In the genomic region with DNA sequence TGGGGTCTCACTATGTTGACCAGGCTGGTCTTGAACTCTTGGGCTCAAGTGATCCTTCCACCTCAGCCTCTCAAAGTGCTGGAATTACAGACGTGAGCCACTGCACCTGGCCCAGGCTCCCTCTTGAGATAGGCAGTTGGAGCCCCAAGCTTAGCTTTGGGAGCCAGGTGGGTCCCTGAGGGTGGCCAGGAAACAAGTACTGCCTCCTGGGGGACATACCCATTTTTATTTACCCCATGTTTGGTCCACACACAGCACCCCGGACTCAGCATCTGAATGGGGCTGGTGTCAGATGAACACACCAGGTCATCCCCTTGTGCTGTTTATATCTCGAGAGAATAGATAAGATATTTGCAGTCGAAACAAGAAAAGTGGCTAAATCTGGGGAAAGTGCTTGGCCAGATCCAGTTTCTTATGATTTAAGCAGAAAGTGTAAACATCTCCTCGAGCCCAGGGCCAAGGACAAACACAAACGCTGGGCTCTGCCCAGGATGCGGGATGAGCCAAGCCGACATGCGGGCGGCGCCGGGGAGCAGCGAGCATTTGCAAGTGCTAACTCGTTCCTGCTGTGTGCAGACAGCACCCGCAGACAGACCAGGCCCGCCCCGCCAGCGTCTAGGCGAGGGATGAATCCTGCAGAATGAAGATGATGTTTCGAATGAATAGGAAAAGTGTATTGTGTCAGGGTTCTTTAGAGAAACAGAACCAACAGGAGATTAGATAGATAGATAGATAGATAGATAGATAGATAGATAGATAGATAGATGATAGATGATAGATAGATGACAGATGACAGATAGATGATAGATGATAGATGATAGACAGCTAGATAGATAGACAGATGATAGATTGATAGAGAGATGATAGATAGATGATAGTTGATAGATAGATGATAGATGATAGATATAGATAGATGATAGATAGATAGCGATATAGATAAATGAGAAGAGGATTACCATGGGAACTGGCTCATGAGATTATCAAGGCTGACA, we compare ENCODE assay signal across 15 cellular contexts. TPM values are rescaled to one million over a fixed set of nuclear protein-coding genes. Genes with fewer than 3 reads are reported as not detected.
DNase-seq lines count a peak whose midpoint lies in the region; TF ChIP-seq lines count a peak whose summit lies in the region.
"Had no signal": no experiment of that assay in that cellular context is flagged by ENCODE, and none has a peak within 500 bp of the region (broad histone marks: within the 10 kb centered on the region; RNA-seq: fewer than 3 reads in every experiment).

No MANE protein-coding gene starts in this region.

- peak overlapping the region; percentile 35 for H2BK120ac ChIP-seq in mesendoderm (ENCODE audit: low read depth, low read length)

- no peak overlapping the region for H4K5ac ChIP-seq in mesendoderm (ENCODE audit: low read length)

- no peak overlapping the region for H2BK15ac ChIP-seq in mesendoderm (replicated peaks; ENCODE audit: low read depth)

- H3K56ac ChIP-seq in mesendoderm (ENCODE audit: low read length): no peak overlapping the region

- H3K9ac ChIP-seq in mesendoderm (ENCODE audit: low read length): no peak overlapping the region

- H3K4me3 ChIP-seq in BE2C (ENCODE audit: low read depth, low read length) (no peak overlapping the region), choroid plexus epithelial cell (ENCODE audit: low read depth, low read length) (no peak overlapping the region), mesendoderm (ENCODE audit: low read length) (no peak overlapping the region)
- H3K4me3 ChIP-seq: MG63, right atrium auricular region had no signal

- H2BK5ac ChIP-seq in mesendoderm (ENCODE audit: low read length): no peak overlapping the region

- H2AK5ac ChIP-seq in mesendoderm (ENCODE audit: low read length): no peak overlapping the region

- peak overlapping the region; percentile 37 for H3K27ac ChIP-seq in mesendoderm (ENCODE audit: low read depth, low read length)
- H3K27ac ChIP-seq: right atrium auricular region had no signal

- no peaks in the 10 kb centered on the region for H3K36me3 ChIP-seq in BE2C
- H3K36me3 ChIP-seq in mesendoderm (ENCODE audit: control insufficient read depth, insufficient read depth, low read length): no peaks in the 10 kb centered on the region
- H3K36me3 ChIP-seq: MG63, right atrium auricular region had no signal

- no peak overlapping the region for H3K4me2 ChIP-seq in mesendoderm (ENCODE audit: low read length)

- WGBS in mesendoderm (ENCODE audit: extremely low coverage, insufficient coverage, low lambda C conversion rate): 100% methylated on average over 1 of the region's 21 CpGs

- H3K27me3 ChIP-seq in BE2C (no peaks in the 10 kb centered on the region), mesendoderm (ENCODE audit: insufficient read depth, low read length, poor library complexity) (no peaks in the 10 kb centered on the region)
- H3K27me3 ChIP-seq: MG63, right atrium auricular region had no signal

- no peak overlapping the region for H3K4ac ChIP-seq in mesendoderm (ENCODE audit: low read depth, low read length)

- no peaks in the 10 kb centered on the region for H3K79me2 ChIP-seq in mesendoderm (ENCODE audit: control insufficient read depth, insufficient read depth, low read length)

- H4K8ac ChIP-seq in mesendoderm (ENCODE audit: low read depth, low read length): no peak overlapping the region

- H3K23ac ChIP-seq in mesendoderm (ENCODE audit: low read length): no peak overlapping the region

- no peaks in the 10 kb centered on the region for H3K79me1 ChIP-seq in mesendoderm (ENCODE audit: low read length)

- H3K4me1 ChIP-seq in BE2C (no peaks in the 10 kb centered on the region), mesendoderm (ENCODE audit: control insufficient read depth, low read depth, low read length) (no peaks in the 10 kb centered on the region)
- H3K4me1 ChIP-seq: right atrium auricular region had no signal

- peak overlapping the region; percentile 31 for H3K18ac ChIP-seq in mesendoderm (ENCODE audit: low read length)

- H3K9me3 ChIP-seq in BE2C: no peaks in the 10 kb centered on the region
- H3K9me3 ChIP-seq: MG63, right atrium auricular region had no signal

- DNase-seq in BE2C: peak; percentile 26
- DNase-seq in NCI-H2227 (lab: John Stamatoyannopoulos, UW; ENCODE audit: unreplicated experiment): peak; percentile 29
- peak; percentile 8 for DNase-seq in choroid plexus epithelial cell (ENCODE audit: low read depth)
- DNase-seq in mesendoderm: peak; percentile 81
- DNase-seq in DMS53 treated with DMSO at 0.1 percent for 48 hours (lab: John Stamatoyannopoulos, UW; ENCODE audit: unreplicated experiment): no peak
- no peak for DNase-seq in COR-L47 (lab: John Stamatoyannopoulos, UW)
- DNase-seq in OCI-M2 (lab: John Stamatoyannopoulos, UW; ENCODE audit: unreplicated experiment): no peak
- DNase-seq in NCI-H345 (lab: John Stamatoyannopoulos, UW): no peak
- DNase-seq: activated CD4-positive, alpha-beta memory T cell treated with anti-CD3 and anti-CD28 coated beads for 36 hours; Calu3; MG63; NCI-H2029 treated with DMSO at 0.1 percent for 48 hours; NCI-H82 had no signal

- TF ChIP-seq CTCF in BE2C (IDR thresholded peaks at IDR 0.05; ENCODE audit: low read depth, low read length) (no peak), choroid plexus epithelial cell (conservative IDR thresholded peaks at IDR 0.05; ENCODE audit: low read depth, low read length) (no peak)

RNA-seq across cellular contexts. Expression of gene OCM2, which starts 44.3 kb away (rescaled TPM):
- not detected for polyA plus RNA-seq in BE2C (2012; ENCODE audit: insufficient read depth, insufficient read length, low read depth)
- polyA plus RNA-seq in mesendoderm (2013, experiment 1 of 2): not detected
- polyA plus RNA-seq in mesendoderm (2013, experiment 2 of 2): not detected
- polyA plus RNA-seq: adipose tissue had no signal

Comparison
In these comparisons a context has a peak if more than half of its experiments do, and no peak if none do; other contexts are left out.
1. DNase-seq: peak in BE2C (single experiment), NCI-H2227 (single experiment), choroid plexus epithelial cell (single experiment) and mesendoderm (single experiment); none in DMS53 treated with DMSO at 0.1 percent for 48 hours (single experiment), COR-L47 (single experiment), OCI-M2 (single experiment) and NCI-H345 (single experiment).